Comparison of ENCODE assay signal across 15 cellular contexts in the genomic region with DNA sequence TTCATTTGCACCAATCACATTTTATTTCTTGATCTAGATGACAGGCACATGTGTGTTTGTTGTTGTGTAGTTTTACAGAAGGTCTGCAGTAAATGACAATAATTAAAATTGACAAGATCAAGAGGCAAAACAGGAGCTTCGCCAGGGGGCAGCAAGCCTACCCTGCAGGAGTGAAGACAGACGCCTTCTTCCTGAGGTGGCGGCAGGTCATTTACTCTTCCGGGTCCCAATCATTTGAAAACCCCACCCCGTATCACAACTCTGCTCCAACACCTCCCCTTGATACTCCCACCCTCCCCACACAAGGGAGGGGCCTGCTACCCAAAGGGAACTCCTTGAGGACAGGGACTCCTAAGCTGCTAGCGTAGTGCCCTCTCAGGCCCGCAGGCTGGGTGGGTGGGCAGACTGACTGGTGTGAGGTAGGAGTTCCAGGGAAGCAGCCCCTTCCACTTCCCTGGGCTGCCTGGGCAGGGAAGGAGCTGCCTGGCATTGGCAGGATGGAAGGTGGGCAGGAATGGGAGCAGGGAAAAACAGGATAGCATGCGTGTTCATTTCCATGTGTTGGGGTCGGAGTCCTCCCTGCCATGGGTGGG. TPM values are rescaled to one million over a fixed set of nuclear protein-coding genes. Genes with fewer than 3 reads are reported as not detected.
DNase-seq lines count a peak whose midpoint lies in the region; ATAC-seq, FAIRE-seq and TF ChIP-seq lines count a peak whose summit lies in the region.
"Had no signal": no experiment of that assay in that cellular context is flagged by ENCODE, and none has a peak within 500 bp of the region (broad histone marks: within the 10 kb centered on the region; RNA-seq: fewer than 3 reads in every experiment).

No MANE protein-coding gene starts in this region.

- no peak for DNase-seq in GM23338 (ENCODE audit: low spot score)
- peak; percentile 34 for DNase-seq in islet precursor cell
- DNase-seq in posterior vena cava (ENCODE audit: low spot score), result peak; percentile 52
- DNase-seq in COR-L47 (lab: John Stamatoyannopoulos, UW), result no peak
- DNase-seq in inferior parietal cortex (ENCODE audit: extremely low spot score), result no peak
- no peak for DNase-seq in HTR-8/SVneo (ENCODE audit: insufficient read length, low spot score)
- DNase-seq: 8988T; AML-193; CD8-positive, alpha-beta memory T cell; HCEC 1CT; HFFc6 had no signal

- H3K4me2 ChIP-seq in GM23338 (no peak overlapping the region), OCI-LY3 (ENCODE audit: low read length) (no peak overlapping the region)
- H3K4me2 ChIP-seq: BLaER1 had no signal

- H3K9me2 ChIP-seq in GM23338 (ENCODE audit: insufficient read depth), result no peaks in the 10 kb centered on the region

- H3K27me3 Mint-ChIP-seq in GM23338 (ENCODE audit: insufficient read depth, low read depth, poor library complexity), result peaks cover 2% of the 10 kb centered on the region

- H3K4me3 Mint-ChIP-seq in GM23338, result no peak overlapping the region
- H3K4me3 Mint-ChIP-seq: CD8-positive, alpha-beta memory T cell; HFFc6 had no signal

- peak; percentile 51; the same call in 2 of the 3 replicates for ATAC-seq in GM23338
- ATAC-seq: GM12878 had no signal

- H3K36me3 Mint-ChIP-seq in GM23338 (ENCODE audit: low read depth), result no peaks in the 10 kb centered on the region
- H3K36me3 Mint-ChIP-seq: CD8-positive, alpha-beta memory T cell had no signal

- no peaks in the 10 kb centered on the region for H3K27me3 ChIP-seq in GM23338 (ENCODE audit: insufficient read depth)
- H3K27me3 ChIP-seq in OCI-LY3 (ENCODE audit: low read depth, low read length), result no peaks in the 10 kb centered on the region
- H3K27me3 ChIP-seq: BLaER1 had no signal

- H3K79me2 ChIP-seq in GM23338 (replicated peaks; ENCODE audit: insufficient read depth) (no peaks in the 10 kb centered on the region), OCI-LY3 (ENCODE audit: low read length) (no peaks in the 10 kb centered on the region)

- H3K27ac ChIP-seq in GM23338 (ENCODE audit: low read depth) (no peak overlapping the region), OCI-LY3 (ENCODE audit: low read length) (no peak overlapping the region)
- H3K27ac ChIP-seq: BLaER1 had no signal

- H3K9me3 ChIP-seq in OCI-LY3 (ENCODE audit: insufficient read depth, low read length), result no peaks in the 10 kb centered on the region
- H3K9me3 ChIP-seq: BLaER1 had no signal

- no peaks in the 10 kb centered on the region for H3F3A ChIP-seq in GM23338 (replicated peaks; ENCODE audit: low read depth)

- H3K4me1 Mint-ChIP-seq in GM23338, result peaks cover 2% of the 10 kb centered on the region; the same call in 1 of the 3 replicates
- H3K4me1 Mint-ChIP-seq: CD8-positive, alpha-beta memory T cell had no signal

- H3K4me3 ChIP-seq in GM23338 (no peak overlapping the region), OCI-LY3 (ENCODE audit: low read length) (no peak overlapping the region)
- H3K4me3 ChIP-seq: BLaER1, GM12878 had no signal

- H3K36me3 ChIP-seq in GM23338 (ENCODE audit: insufficient read depth) (no peaks in the 10 kb centered on the region), OCI-LY3 (replicated peaks; ENCODE audit: low read depth, low read length) (no peaks in the 10 kb centered on the region)
- H3K36me3 ChIP-seq: BLaER1 had no signal

- H3K9ac ChIP-seq in OCI-LY3 (ENCODE audit: low read length), result no peak overlapping the region
- H3K9ac ChIP-seq: BLaER1 had no signal

- intact Hi-C loops in posterior vena cava (cut with DNase I), result no loop called here

- no peaks in the 10 kb centered on the region for H3K9me3 Mint-ChIP-seq in GM23338
- H3K9me3 Mint-ChIP-seq: CD8-positive, alpha-beta memory T cell; HFFc6 had no signal

- no peak for FAIRE-seq in HTR-8/SVneo (lab: Jason Lieb, UNC)
- FAIRE-seq: GM12878, GM18507 had no signal

- no peaks in the 10 kb centered on the region for H3K4me1 ChIP-seq in GM23338 (ENCODE audit: insufficient read depth)
- H3K4me1 ChIP-seq in OCI-LY3 (ENCODE audit: low read length), result no peaks in the 10 kb centered on the region
- H3K4me1 ChIP-seq: BLaER1 had no signal

- H4K20me1 ChIP-seq in GM23338 (replicated peaks; ENCODE audit: insufficient read depth) (no peaks in the 10 kb centered on the region; the same call in 1 of the 2 replicates), OCI-LY3 (ENCODE audit: insufficient read depth, low read length) (no peaks in the 10 kb centered on the region)
- H4K20me1 ChIP-seq: BLaER1 had no signal

- peak; percentile 10 to 41; a peak in 2 of 4 replicates for TF ChIP-seq CTCF in GM23338 (conservative IDR thresholded peaks at IDR 0.05; ENCODE audit: low read depth in 2 of 2)
- peak; percentile 12; the same call in 1 of the 2 replicates for TF ChIP-seq CTCF in OCI-LY3 (IDR thresholded peaks at IDR 0.05; ENCODE audit: low read depth, low read length)

- H2AFZ ChIP-seq in GM23338 (no peak overlapping the region), OCI-LY3 (ENCODE audit: low read depth, low read length) (no peak overlapping the region)

- H3K27ac Mint-ChIP-seq in GM23338, result no peak overlapping the region; the same call in 1 of the 2 replicates
- H3K27ac Mint-ChIP-seq: HFFc6 had no signal

TF ChIP-seq in GM23338, 12 proteins besides CTCF, POLR2A, EP300 and RAD21 (continues in another document):
- TF ChIP-seq CREB1 (CRISPR knock-in tag; IDR thresholded peaks at IDR 0.05; ENCODE audit: low read depth) (no peak), EZH2phosphoT487 (IDR thresholded peaks at IDR 0.05; ENCODE audit: unreplicated experiment) (no peak), ZNF331 (CRISPR knock-in tag; IDR thresholded peaks at IDR 0.05; ENCODE audit: low read depth) (no peak)
- TF ChIP-seq, protein P1, sequence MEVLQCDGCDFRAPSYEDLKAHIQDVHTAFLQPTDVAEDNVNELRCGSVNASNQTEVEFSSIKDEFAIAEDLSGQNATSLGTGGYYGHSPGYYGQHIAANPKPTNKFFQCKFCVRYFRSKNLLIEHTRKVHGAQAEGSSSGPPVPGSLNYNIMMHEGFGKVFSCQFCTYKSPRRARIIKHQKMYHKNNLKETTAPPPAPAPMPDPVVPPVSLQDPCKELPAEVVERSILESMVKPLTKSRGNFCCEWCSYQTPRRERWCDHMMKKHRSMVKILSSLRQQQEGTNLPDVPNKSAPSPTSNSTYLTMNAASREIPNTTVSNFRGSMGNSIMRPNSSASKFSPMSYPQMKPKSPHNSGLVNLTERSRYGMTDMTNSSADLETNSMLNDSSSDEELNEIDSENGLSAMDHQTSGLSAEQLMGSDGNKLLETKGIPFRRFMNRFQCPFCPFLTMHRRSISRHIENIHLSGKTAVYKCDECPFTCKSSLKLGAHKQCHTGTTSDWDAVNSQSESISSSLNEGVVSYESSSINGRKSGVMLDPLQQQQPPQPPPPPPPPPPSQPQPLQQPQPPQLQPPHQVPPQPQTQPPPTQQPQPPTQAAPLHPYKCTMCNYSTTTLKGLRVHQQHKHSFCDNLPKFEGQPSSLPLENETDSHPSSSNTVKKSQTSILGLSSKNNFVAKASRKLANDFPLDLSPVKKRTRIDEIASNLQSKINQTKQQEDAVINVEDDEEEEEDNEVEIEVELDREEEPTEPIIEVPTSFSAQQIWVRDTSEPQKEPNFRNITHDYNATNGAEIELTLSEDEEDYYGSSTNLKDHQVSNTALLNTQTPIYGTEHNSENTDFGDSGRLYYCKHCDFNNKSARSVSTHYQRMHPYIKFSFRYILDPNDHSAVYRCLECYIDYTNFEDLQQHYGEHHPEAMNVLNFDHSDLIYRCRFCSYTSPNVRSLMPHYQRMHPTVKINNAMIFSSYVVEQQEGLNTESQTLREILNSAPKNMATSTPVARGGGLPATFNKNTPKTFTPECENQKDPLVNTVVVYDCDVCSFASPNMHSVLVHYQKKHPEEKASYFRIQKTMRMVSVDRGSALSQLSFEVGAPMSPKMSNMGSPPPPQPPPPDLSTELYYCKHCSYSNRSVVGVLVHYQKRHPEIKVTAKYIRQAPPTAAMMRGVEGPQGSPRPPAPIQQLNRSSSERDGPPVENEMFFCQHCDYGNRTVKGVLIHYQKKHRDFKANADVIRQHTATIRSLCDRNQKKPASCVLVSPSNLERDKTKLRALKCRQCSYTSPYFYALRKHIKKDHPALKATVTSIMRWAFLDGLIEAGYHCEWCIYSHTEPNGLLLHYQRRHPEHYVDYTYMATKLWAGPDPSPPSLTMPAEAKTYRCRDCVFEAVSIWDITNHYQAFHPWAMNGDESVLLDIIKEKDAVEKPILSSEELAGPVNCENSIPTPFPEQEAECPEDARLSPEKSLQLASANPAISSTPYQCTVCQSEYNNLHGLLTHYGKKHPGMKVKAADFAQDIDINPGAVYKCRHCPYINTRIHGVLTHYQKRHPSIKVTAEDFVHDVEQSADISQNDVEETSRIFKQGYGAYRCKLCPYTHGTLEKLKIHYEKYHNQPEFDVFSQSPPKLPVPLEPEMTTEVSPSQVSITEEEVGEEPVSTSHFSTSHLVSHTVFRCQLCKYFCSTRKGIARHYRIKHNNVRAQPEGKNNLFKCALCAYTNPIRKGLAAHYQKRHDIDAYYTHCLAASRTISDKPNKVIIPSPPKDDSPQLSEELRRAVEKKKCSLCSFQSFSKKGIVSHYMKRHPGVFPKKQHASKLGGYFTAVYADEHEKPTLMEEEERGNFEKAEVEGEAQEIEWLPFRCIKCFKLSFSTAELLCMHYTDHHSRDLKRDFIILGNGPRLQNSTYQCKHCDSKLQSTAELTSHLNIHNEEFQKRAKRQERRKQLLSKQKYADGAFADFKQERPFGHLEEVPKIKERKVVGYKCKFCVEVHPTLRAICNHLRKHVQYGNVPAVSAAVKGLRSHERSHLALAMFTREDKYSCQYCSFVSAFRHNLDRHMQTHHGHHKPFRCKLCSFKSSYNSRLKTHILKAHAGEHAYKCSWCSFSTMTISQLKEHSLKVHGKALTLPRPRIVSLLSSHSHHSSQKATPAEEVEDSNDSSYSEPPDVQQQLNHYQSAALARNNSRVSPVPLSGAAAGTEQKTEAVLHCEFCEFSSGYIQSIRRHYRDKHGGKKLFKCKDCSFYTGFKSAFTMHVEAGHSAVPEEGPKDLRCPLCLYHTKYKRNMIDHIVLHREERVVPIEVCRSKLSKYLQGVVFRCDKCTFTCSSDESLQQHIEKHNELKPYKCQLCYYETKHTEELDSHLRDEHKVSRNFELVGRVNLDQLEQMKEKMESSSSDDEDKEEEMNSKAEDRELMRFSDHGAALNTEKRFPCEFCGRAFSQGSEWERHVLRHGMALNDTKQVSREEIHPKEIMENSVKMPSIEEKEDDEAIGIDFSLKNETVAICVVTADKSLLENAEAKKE (CRISPR knock-in tag; IDR thresholded peaks at IDR 0.05), result no peak

RNA-seq across cellular contexts. Expression of gene CHDH, which starts 13.1 kb away (rescaled TPM):
- total RNA-seq in GM23338 (2014; rRNA removed; shearing (Covaris generic)), result 6.6 and 31.4 TPM in 2 replicates
- 2.3 and 2.5 TPM in 2 replicates for polyA plus RNA-seq in GM23338 (2016; fragmentation: Nextera tagmentation; extraction: Ambion mirVana)
- total RNA-seq in posterior vena cava, result 1 to 10 TPM; 2.0 to 3.7 TPM
- total RNA-seq: HFFc6 had no signal
- polyA plus RNA-seq: CD8-positive, alpha-beta memory T cell had no signal

RNA-seq across cellular contexts. Expression of gene IL17RB, which starts 13.2 kb away (rescaled TPM):
- 5.7 and 8.3 TPM in 2 replicates for total RNA-seq in GM23338 (2014; rRNA removed; shearing (Covaris generic))
- 6.4 and 6.9 TPM in 2 replicates for polyA plus RNA-seq in GM23338 (2016; fragmentation: Nextera tagmentation; extraction: Ambion mirVana)
- under 1 TPM; 0.33 to 0.46 TPM for total RNA-seq in posterior vena cava
- total RNA-seq: HFFc6 had no signal

RNA-seq across cellular contexts. Expression of gene ACTR8, which starts 48.8 kb away (rescaled TPM):
- total RNA-seq in GM23338 (2014; rRNA removed; shearing (Covaris generic)), result 23.0 and 25.7 TPM in 2 replicates
- 16.2 and 19.8 TPM in 2 replicates for polyA plus RNA-seq in GM23338 (2016; fragmentation: Nextera tagmentation; extraction: Ambion mirVana)
- 10 to 100 TPM; 20.9 to 22.0 TPM for total RNA-seq in posterior vena cava

RNA-seq across cellular contexts. Expression of gene SELENOK, which starts 58.5 kb away (rescaled TPM):
- total RNA-seq in GM23338 (2014; rRNA removed; shearing (Covaris generic)), result 21.4 and 26.4 TPM in 2 replicates
- polyA plus RNA-seq in GM23338 (2016; fragmentation: Nextera tagmentation; extraction: Ambion mirVana), result 168 and 182 TPM in 2 replicates
- 10 to 100 TPM; 45.0 to 46.8 TPM for total RNA-seq in posterior vena cava

Comparison
In these comparisons a context has a peak if more than half of its experiments do, and no peak if none do; other contexts are left out.
1. DNase-seq: peak in islet precursor cell (single experiment) and posterior vena cava (single experiment); none in GM23338 (single experiment), COR-L47 (single experiment), inferior parietal cortex (single experiment) and HTR-8/SVneo (single experiment).